In genomic region chr3:148975277-148975676, GRCh38 we compare ENCODE assay signal across 13 cellular contexts. TPM values are rescaled to one million over a fixed set of nuclear protein-coding genes. Genes with fewer than 3 reads are reported as not detected.
DNase-seq lines count a peak whose midpoint lies in the region; ATAC-seq and TF ChIP-seq lines count a peak whose summit lies in the region.
"Had no signal": no experiment of that assay in that cellular context is flagged by ENCODE, and none has a peak within 500 bp of the region (broad histone marks: within the 10 kb centered on the region; RNA-seq: fewer than 3 reads in every experiment).

No MANE protein-coding gene starts in this region.

- H3K27me3 ChIP-seq in cardiac muscle cell (peaks cover 2% of the 10 kb centered on the region), osteoblast (ENCODE audit: insufficient read depth, low read length) (no peaks in the 10 kb centered on the region), PC-3 (ENCODE audit: low read length) (no peaks in the 10 kb centered on the region)

- H2AFZ ChIP-seq in osteoblast (ENCODE audit: low read length) = peak overlapping the region; percentile 73
- H2AFZ ChIP-seq in PC-3 (ENCODE audit: low read length) = no peak overlapping the region
- H2AFZ ChIP-seq: PC-9 had no signal

- CTCF ChIA-PET in PC-3 (lab: Charles Lee) = no interaction called here

- H3F3A ChIP-seq in PC-3 (ENCODE audit: low read length, unreplicated experiment) = no peaks in the 10 kb centered on the region

- POLR2A ChIA-PET in PC-3 (lab: Charles Lee; ENCODE audit: unreplicated experiment) = no interaction called here

- H3K4me2 ChIP-seq in osteoblast (ENCODE audit: insufficient read depth, low read length) (peak overlapping the region; percentile 59), PC-3 (ENCODE audit: low read length) (no peak overlapping the region)
- H3K4me2 ChIP-seq: A549, PC-9 had no signal

- H3K9me2 ChIP-seq in PC-3 (replicated peaks; ENCODE audit: low read length) = no peaks in the 10 kb centered on the region

- H3K9ac ChIP-seq in PC-3 (ENCODE audit: low read length) = no peak overlapping the region

- no TSS peak for BruUV-seq in PC-3 (replicated peaks; lab: Mats Ljungman, UMichigan)

- H4K20me1 ChIP-seq in osteoblast (ENCODE audit: insufficient read depth, low read length) (no peaks in the 10 kb centered on the region), PC-3 (ENCODE audit: low read length) (no peaks in the 10 kb centered on the region)

- H3K4me1 ChIP-seq in cardiac muscle cell (ENCODE audit: low read depth) (no peaks in the 10 kb centered on the region), osteoblast (ENCODE audit: insufficient read depth, low read length) (no peaks in the 10 kb centered on the region), PC-3 (ENCODE audit: insufficient read depth, low read length) (no peaks in the 10 kb centered on the region)
- H3K4me1 ChIP-seq: A549 had no signal

- H3K9me3 ChIP-seq in cardiac muscle cell (ENCODE audit: low read depth) (no peaks in the 10 kb centered on the region), osteoblast (ENCODE audit: low read depth, low read length) (no peaks in the 10 kb centered on the region), PC-3 (ENCODE audit: low read length) (no peaks in the 10 kb centered on the region)
- H3K9me3 ChIP-seq: A549 had no signal

- H3K27ac ChIP-seq in cardiac muscle cell (no peak overlapping the region), osteoblast (ENCODE audit: low read depth, low read length) (no peak overlapping the region), PC-3 (ENCODE audit: low read length) (no peak overlapping the region)
- H3K27ac ChIP-seq: A549, PC-9 had no signal

- H3K79me2 ChIP-seq in osteoblast (ENCODE audit: insufficient read depth, low read length) (no peaks in the 10 kb centered on the region), PC-3 (ENCODE audit: low read length) (no peaks in the 10 kb centered on the region)

- peak; percentile 96 for ATAC-seq in Right ventricle myocardium inferior
- no peak for ATAC-seq in PC-3
- ATAC-seq: A549 had no signal

- intact Hi-C loops in Right ventricle myocardium inferior (cut with DNase I) = loop anchor here (5.0 kb wide), 2 partner anchors 42 to 112 kb away; partner anchors contain the start of gene HLTF
- intact Hi-C loops in cardiac septum (cut with DNase I) = no loop called here
- intact Hi-C loops in PC-3 (cut with micrococcal nuclease) = no loop called here

- DNase-seq in Right ventricle myocardium inferior (ENCODE audit: missing footprints) = no peak
- no peak for DNase-seq in cardiac septum (ENCODE audit: low spot score)
- peak in 1 of 2 donors; percentile 33 for DNase-seq in cardiac muscle cell (ENCODE audit: low read depth in 1 of 2, low spot score in 1 of 2)
- peak; percentile 47 for DNase-seq in osteoblast (ENCODE audit: insufficient read length, low spot score, missing footprints)
- DNase-seq in activated naive CD4-positive, alpha-beta T cell (lab: John Stamatoyannopoulos, UW) = no peak
- no peak for DNase-seq in SIG-M5 treated with dmso at 0.1 percent for 504 hours (lab: John Stamatoyannopoulos, UW; ENCODE audit: unreplicated experiment)
- no peak for DNase-seq in activated CD8-positive, alpha-beta memory T cell treated with anti-CD3 and anti-CD28 coated beads for 24 hours
- no peak for DNase-seq in PC-3
- DNase-seq: activated CD4-positive, alpha-beta T cell treated with anti-CD3 and anti-CD28 coated beads, Interleukin-2, amount 10 ng/mL, durations not matched to agents 24 days and 14 days; DMS 273 treated with DMSO at 0.1 percent for 48 hours; NCI-H2227 treated with DMSO at 0.1 percent for 48 hours; PC-9 had no signal

- H3K36me3 ChIP-seq in cardiac muscle cell (no peaks in the 10 kb centered on the region), osteoblast (ENCODE audit: insufficient read depth, low read length) (no peaks in the 10 kb centered on the region), PC-3 (ENCODE audit: low read depth, low read length) (no peaks in the 10 kb centered on the region)

- no peak overlapping the region for H3K4me3 ChIP-seq in cardiac muscle cell
- H3K4me3 ChIP-seq in osteoblast (ENCODE audit: insufficient read depth, low read length) = peak overlapping the region; percentile 39
- H3K4me3 ChIP-seq in PC-3 (ENCODE audit: low read length) = no peak overlapping the region
- H3K4me3 ChIP-seq: A549, PC-9 had no signal

- TF ChIP-seq CTCF in cardiac muscle cell (IDR thresholded peaks at IDR 0.05; ENCODE audit: low read depth, low read length) (peak; percentile 10), osteoblast (IDR thresholded peaks at IDR 0.05; ENCODE audit: extremely low read depth, low read depth, low read length) (no peak), PC-3 (conservative IDR thresholded peaks at IDR 0.05; ENCODE audit: low read depth, low read length) (no peak)

RNA-seq across cellular contexts. Expression of gene GYG1, which starts 16.1 kb away (rescaled TPM):
- total RNA-seq in Right ventricle myocardium inferior (202 TPM), cardiac septum (123 TPM), cardiac muscle cell (11.2 and 24.5 TPM in 2 replicates), osteoblast (42.3 and 54.8 TPM in 2 replicates), PC-3 (2014; rRNA removed) (9.9 and 12.0 TPM in 2 replicates)
- 31.9 and 47.8 TPM in 2 replicates for polyA plus RNA-seq in cardiac muscle cell
